ENCODE assay signal across 19 cellular contexts in the genomic region with DNA sequence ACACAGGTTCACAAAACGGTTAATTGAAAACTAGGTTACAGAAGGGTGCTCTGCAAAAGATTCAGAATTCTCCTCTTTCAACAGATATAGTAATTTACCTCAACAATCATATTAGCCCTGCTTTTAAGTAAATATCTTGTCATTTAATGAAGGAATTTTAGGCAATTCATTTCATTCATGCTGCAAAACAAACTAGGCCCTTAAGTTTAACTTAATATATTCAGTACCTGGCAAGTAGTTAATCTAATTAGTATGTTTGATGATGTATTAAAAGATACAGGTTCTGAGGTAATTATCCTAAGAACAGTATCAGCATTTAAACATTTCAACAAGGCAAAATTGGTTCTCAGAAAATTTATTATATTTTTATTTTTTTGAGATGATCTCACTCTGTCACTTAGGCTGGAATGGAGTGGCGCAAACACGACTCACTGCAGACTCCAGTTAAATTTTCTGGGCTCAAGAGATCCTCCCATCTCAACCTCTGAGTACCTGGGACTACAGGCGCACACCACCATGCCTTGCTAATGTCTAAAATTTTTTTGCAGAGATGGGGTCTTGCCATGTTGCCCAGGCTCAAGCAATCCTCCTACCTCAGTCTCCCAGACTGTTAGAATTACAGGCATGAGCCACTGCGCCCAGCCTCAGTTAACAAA.
"Had no signal": no experiment of that assay in that cellular context is flagged by ENCODE, and none has a peak within 500 bp of the region (broad histone marks: within the 10 kb centered on the region; RNA-seq: fewer than 3 reads in every experiment).

No MANE protein-coding gene starts in this region.

- H3K27me3 Mint-ChIP-seq: activated CD4-positive, alpha-beta T cell treated with anti-CD3 and anti-CD28 coated beads, Interleukin-2, amount 10 ng/mL, durations not matched to agents 7 days and 5 days; activated naive CD4-positive, alpha-beta T cell treated with anti-CD3 and anti-CD28 coated beads, Interleukin-2, amount 10 ng/mL, durations not matched to agents 7 days and 5 days; stimulated activated naive B cell treated with anti-CD40 and anti-IgM and Interleukin-4, amounts not matched to agents 10 μg/mL and 1 μg/mL and 100 μg/mL, for 72 hours; T-cell had no signal

- H3K36me3 ChIP-seq: upper lobe of right lung had no signal

- H3K4me3 Mint-ChIP-seq: activated CD4-positive, alpha-beta T cell treated with anti-CD3 and anti-CD28 coated beads, Interleukin-2, amount 10 ng/mL, durations not matched to agents 7 days and 5 days; activated CD8-positive, alpha-beta T cell treated with anti-CD3 and anti-CD28 coated beads, Interleukin-2, amount 10 ng/mL, durations not matched to agents 7 days and 5 days; activated naive CD4-positive, alpha-beta T cell treated with anti-CD3 and anti-CD28 coated beads, Interleukin-2, amount 10 ng/mL, durations not matched to agents 7 days and 5 days; activated T-cell treated with anti-CD3 and anti-CD28 coated beads, Interleukin-2, amount 50 U/mL, for 4 hours; nephron progenitor cell; stimulated activated naive B cell treated with anti-CD40 and anti-IgM and Interleukin-4, amounts not matched to agents 10 μg/mL and 1 μg/mL and 100 μg/mL, for 72 hours; T-cell had no signal

- H3K36me3 Mint-ChIP-seq: activated naive CD4-positive, alpha-beta T cell treated with anti-CD3 and anti-CD28 coated beads, Interleukin-2, amount 10 ng/mL, durations not matched to agents 7 days and 5 days; T-cell had no signal

- H3K4me2 ChIP-seq: hepatocyte had no signal

- H3K4me1 Mint-ChIP-seq: activated naive CD4-positive, alpha-beta T cell treated with anti-CD3 and anti-CD28 coated beads, Interleukin-2, amount 10 ng/mL, durations not matched to agents 7 days and 5 days had no signal

- H3K27me3 ChIP-seq: hepatocyte, upper lobe of right lung had no signal

- H3K4me3 ChIP-seq: hepatocyte, lung, upper lobe of right lung had no signal

- DNase-seq: activated CD4-positive, alpha-beta T cell treated with anti-CD3 and anti-CD28 coated beads, Interleukin-2, amount 10 ng/mL, durations not matched to agents 7 days and 5 days; activated CD4-positive, CD25-positive, alpha-beta regulatory T cell; activated CD8-positive, alpha-beta memory T cell treated with anti-CD3 and anti-CD28 coated beads, Interleukin-2, amount 50 U/mL, for 4 hours; activated CD8-positive, alpha-beta T cell treated with anti-CD3 and anti-CD28 coated beads, Interleukin-2, amount 10 ng/mL, durations not matched to agents 7 days and 5 days; activated naive CD4-positive, alpha-beta T cell treated with anti-CD3 and anti-CD28 coated beads, Interleukin-2, amount 10 ng/mL, durations not matched to agents 7 days and 5 days; activated T-cell treated with anti-CD3 and anti-CD28 coated beads, Interleukin-2, amount 50 U/mL, for 4 hours; dermis blood vessel endothelial cell; effector memory CD4-positive, alpha-beta T cell; islet precursor cell; left colon; midbrain; nephron progenitor cell; occipital lobe; retina; stimulated activated naive B cell treated with anti-CD40 and anti-IgM and Interleukin-4, amounts not matched to agents 10 μg/mL and 1 μg/mL and 100 μg/mL, for 72 hours; T-cell; upper lobe of right lung had no signal

- H3K9me3 Mint-ChIP-seq: activated CD4-positive, alpha-beta T cell treated with anti-CD3 and anti-CD28 coated beads, Interleukin-2, amount 10 ng/mL, durations not matched to agents 7 days and 5 days; activated naive CD4-positive, alpha-beta T cell treated with anti-CD3 and anti-CD28 coated beads, Interleukin-2, amount 10 ng/mL, durations not matched to agents 7 days and 5 days; activated T-cell treated with anti-CD3 and anti-CD28 coated beads, Interleukin-2, amount 50 U/mL, for 4 hours; nephron progenitor cell; stimulated activated naive B cell treated with anti-CD40 and anti-IgM and Interleukin-4, amounts not matched to agents 10 μg/mL and 1 μg/mL and 100 μg/mL, for 72 hours; T-cell had no signal

- H3K9me3 ChIP-seq: upper lobe of right lung had no signal

- H3K27ac ChIP-seq: hepatocyte, upper lobe of right lung had no signal

- H3K27ac Mint-ChIP-seq: activated CD4-positive, alpha-beta T cell treated with anti-CD3 and anti-CD28 coated beads, Interleukin-2, amount 10 ng/mL, durations not matched to agents 7 days and 5 days; activated CD8-positive, alpha-beta T cell treated with anti-CD3 and anti-CD28 coated beads, Interleukin-2, amount 10 ng/mL, durations not matched to agents 7 days and 5 days; activated naive CD4-positive, alpha-beta T cell treated with anti-CD3 and anti-CD28 coated beads, Interleukin-2, amount 10 ng/mL, durations not matched to agents 7 days and 5 days; nephron progenitor cell; stimulated activated naive B cell treated with anti-CD40 and anti-IgM and Interleukin-4, amounts not matched to agents 10 μg/mL and 1 μg/mL and 100 μg/mL, for 72 hours; T-cell had no signal

- H2AFZ ChIP-seq: hepatocyte had no signal

- ATAC-seq: activated CD8-positive, alpha-beta T cell treated with anti-CD3 and anti-CD28 coated beads, Interleukin-2, amount 10 ng/mL, durations not matched to agents 7 days and 5 days; activated T-cell treated with anti-CD3 and anti-CD28 coated beads, Interleukin-2, amount 50 U/mL, for 4 hours; stimulated activated naive B cell treated with anti-CD40 and anti-IgM and Interleukin-4, amounts not matched to agents 10 μg/mL and 1 μg/mL and 100 μg/mL, for 72 hours; T-cell; upper lobe of right lung had no signal
